Comparison of ENCODE assay signal across 14 cellular contexts in the genomic region with DNA sequence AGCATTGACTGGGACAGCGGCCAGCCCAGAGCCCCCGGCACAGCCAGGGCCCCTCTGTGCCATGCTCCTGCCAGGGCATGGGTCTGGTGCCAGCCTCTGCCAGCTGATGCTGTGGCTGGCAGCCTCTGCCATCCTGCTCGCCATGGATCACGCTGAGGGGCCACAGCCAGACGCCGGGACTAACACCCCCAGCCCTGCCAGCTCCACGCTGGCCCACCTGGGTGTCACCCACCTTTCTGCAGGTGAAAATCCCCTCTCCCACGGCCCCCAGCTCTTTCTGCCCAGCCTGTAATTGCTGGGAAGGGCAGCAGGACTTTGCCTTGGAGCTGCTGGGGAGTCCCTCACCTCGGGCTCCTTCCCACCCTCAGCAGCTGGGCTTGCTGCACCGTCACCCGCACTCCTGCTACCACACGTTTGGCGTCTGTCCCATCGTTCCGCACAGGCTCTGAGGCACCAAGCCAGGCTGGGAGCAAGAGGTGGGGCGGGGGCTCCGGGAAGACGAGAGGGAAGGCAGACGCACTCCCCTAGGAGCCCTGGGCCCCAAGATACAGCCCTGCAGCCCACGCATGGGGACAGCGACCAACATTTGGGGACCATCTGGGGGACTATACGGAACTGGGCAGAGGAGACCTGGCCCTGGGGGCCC. TPM values are rescaled to one million over a fixed set of nuclear protein-coding genes. Genes with fewer than 3 reads are reported as not detected.
A peak's percentile ranks its signal among the peaks of the same experiment; 100 is the strongest.
DNase-seq lines count a peak whose midpoint lies in the region; ATAC-seq and TF ChIP-seq lines count a peak whose summit lies in the region.
"Had no signal": no experiment of that assay in that cellular context is flagged by ENCODE, and none has a peak within 500 bp of the region (broad histone marks: within the 10 kb centered on the region; RNA-seq: fewer than 3 reads in every experiment).

No MANE protein-coding gene starts in this region.

- H3K4me3 ChIP-seq in lower lobe of right lung = no peak overlapping the region
- no peak overlapping the region for H3K4me3 ChIP-seq in adrenal gland
- H3K4me3 ChIP-seq: ovary, testis had no signal

- TF ChIP-seq CTCF in RWPE1 (conservative IDR thresholded peaks at IDR 0.05; ENCODE audit: low read depth) (no peak), lower lobe of right lung (IDR thresholded peaks at IDR 0.05) (no peak), GM20000 (IDR thresholded peaks at IDR 0.05; ENCODE audit: extremely low read depth, missing control alignments) (no peak), adrenal gland (IDR thresholded peaks at IDR 0.05) (no peak)

- H3K27me3 ChIP-seq in lower lobe of right lung (ENCODE audit: low read depth) = peaks cover 72% of the 10 kb centered on the region
- H3K27me3 ChIP-seq in adrenal gland = peaks cover 14% of the 10 kb centered on the region
- H3K27me3 ChIP-seq: ovary, testis had no signal

- DNase-seq in 8988T = peak; percentile 64
- peak; percentile 42 for DNase-seq in COR-L47 (lab: John Stamatoyannopoulos, UW)
- DNase-seq in RWPE1 (ENCODE audit: low spot score) = no peak
- DNase-seq in lower lobe of right lung = peak; percentile 39
- DNase-seq in GM20000 (ENCODE audit: low spot score) = no peak
- no peak for DNase-seq in OCI-M1 (lab: John Stamatoyannopoulos, UW)
- no peak for DNase-seq in activated T-cell treated with anti-CD3 and anti-CD28 coated beads, Interleukin-2, amount 50 U/mL, for 1 hour
- DNase-seq in adrenal gland = no peak
- DNase-seq: activated naive CD4-positive, alpha-beta T cell treated with Interleukin-2 at 50 U/mL for 16 hours; foreskin keratinocyte; NCI-H2227 treated with DMSO at 0.1 percent for 48 hours; ovary; stimulated activated CD4-positive, alpha-beta T cell treated with anti-CD3 and anti-CD28 coated beads, Interleukin-15, amount 100 ng/mL, for 24 hours; testis had no signal

- POLR2A ChIA-PET in RWPE1 (lab: Yijun Ruan, JAX; ENCODE audit: low non-redundant PET) = interaction anchor here (0.6 kb wide), 1 partner anchor 124 kb away, joined by 3 read pairs; no protein-coding TSS in a partner anchor

- H3K9me3 ChIP-seq in lower lobe of right lung = no peaks in the 10 kb centered on the region
- H3K9me3 ChIP-seq in adrenal gland (replicated peaks in 1 of 3) = no peaks in the 10 kb centered on the region
- H3K9me3 ChIP-seq: ovary, testis had no signal

- CTCF ChIA-PET in RWPE1 (lab: Yijun Ruan, JAX) = interaction anchor here (0.6 to 0.7 kb wide), 2 partner anchors 236 to 909 kb away, joined by 3 read pairs; no protein-coding TSS in a partner anchor

- H3K36me3 ChIP-seq in lower lobe of right lung (no peaks in the 10 kb centered on the region), adrenal gland (replicated peaks in 1 of 2) (no peaks in the 10 kb centered on the region)
- H3K36me3 ChIP-seq: ovary had no signal

- H3K4me1 ChIP-seq in lower lobe of right lung = no peaks in the 10 kb centered on the region
- H3K4me1 ChIP-seq in adrenal gland (replicated peaks in 1 of 2) = no peaks in the 10 kb centered on the region
- H3K4me1 ChIP-seq: foreskin keratinocyte, testis had no signal

- intact Hi-C loops in lower lobe of right lung (cut with DNase I) (no loop called here), adrenal gland (cut with DNase I) (no loop called here)

- no peak for TF ChIP-seq POLR2A in adrenal gland (IDR thresholded peaks at IDR 0.05)

- WGBS in adrenal gland, 4 donors = 65 to 71% (median 66%) methylated on average over 12 to 22 of the region's 22 CpGs

- H3K27ac ChIP-seq in RWPE1 (peak overlapping the region; percentile 74), lower lobe of right lung (no peak overlapping the region), adrenal gland (no peak overlapping the region)
- H3K27ac ChIP-seq: foreskin keratinocyte, ovary, testis had no signal

- ATAC-seq in lower lobe of right lung = no peak

RNA-seq across cellular contexts. Expression of a gene that starts 42.0 kb away (rescaled TPM):
- total RNA-seq in lower lobe of right lung (31.7 TPM), adrenal gland (10 to 100 TPM; 35.7 to 88.3 (median 57.0) TPM)
- polyA plus RNA-seq in adrenal gland = 10 to 100 TPM; 32.4 to 90.3 (median 82.1) TPM

Comparison
In these comparisons a context has a peak if more than half of its experiments do, and no peak if none do; other contexts are left out.
1. DNase-seq: peak in 8988T (single experiment), COR-L47 (single experiment) and lower lobe of right lung (single experiment); none in RWPE1 (single experiment), GM20000 (single experiment), OCI-M1 (single experiment), activated T-cell treated with anti-CD3 and anti-CD28 coated beads, Interleukin-2, amount 50 U/mL, for 1 hour (single experiment) and adrenal gland (0 of 7).